Comparison of ENCODE assay signal across 11 cellular contexts in genomic region chr10:46098925-46099324, GRCh38. TPM values are rescaled to one million over a fixed set of nuclear protein-coding genes. Genes with fewer than 3 reads are reported as not detected.
"Had no signal": no experiment of that assay in that cellular context is flagged by ENCODE, and none has a peak within 500 bp of the region (broad histone marks: within the 10 kb centered on the region; RNA-seq: fewer than 3 reads in every experiment).

No MANE protein-coding gene starts in this region.

RNA-seq across cellular contexts. Expression of gene MSMB, which starts 52.9 kb away (rescaled TPM):
- total RNA-seq: activated naive CD4-positive, alpha-beta T cell treated with anti-CD3 and anti-CD28 coated beads, Interleukin-2, amount 50 U/mL, for 72 hours; activated T-cell treated with anti-CD3 and anti-CD28 coated beads, Interleukin-2, amount 50 U/mL, for 72 hours; astrocyte; cardiac septum; cerebellum; dermis blood vessel endothelial cell; fibroblast of lung; fibroblast of villous mesenchyme; glomerular endothelial cell; heart right ventricle; T-helper 1 cell treated with Interleukin-12 subunit alpha and Interleukin-12 subunit beta and Interleukin-4 antibody, amounts not matched to agents 30 ng/mL and 1 ng/mL, for 36 hours had no signal
